Comparison of ENCODE assay signal across 8 cellular contexts in genomic region chr10:38094923-38095574, GRCh38. TPM values are rescaled to one million over a fixed set of nuclear protein-coding genes. Genes with fewer than 3 reads are reported as not detected.
A peak's percentile ranks its signal among the peaks of the same experiment; 100 is the strongest.
DNase-seq lines count a peak whose midpoint lies in the region; ATAC-seq and TF ChIP-seq lines count a peak whose summit lies in the region.

No MANE protein-coding gene starts in this region.

- no peaks in the 10 kb centered on the region for H4K20me1 ChIP-seq in DOHH2 (ENCODE audit: control insufficient read depth, insufficient read depth, low read depth, low read length)
- H4K20me1 ChIP-seq in PC-3 (ENCODE audit: low read length), result no peaks in the 10 kb centered on the region

- ATAC-seq in PC-3, result no peak
- ATAC-seq in HG03159 (IDR thresholded peaks at IDR 0.05; ENCODE audit: unreplicated experiment), result no peak
- ATAC-seq in GM21367 (IDR thresholded peaks at IDR 0.05; ENCODE audit: unreplicated experiment), result no peak

- peaks cover 53% of the 10 kb centered on the region for H3K36me3 ChIP-seq in DOHH2 (ENCODE audit: control insufficient read depth, low read length)
- H3K36me3 ChIP-seq in PC-3 (ENCODE audit: low read depth, low read length), result peaks cover 44% of the 10 kb centered on the region

- POLR2A ChIA-PET in PC-3 (lab: Charles Lee; ENCODE audit: unreplicated experiment), result no interaction called here

- peaks cover 46% of the 10 kb centered on the region for H3K36me3 Mint-ChIP-seq in osteocyte (ENCODE audit: unreplicated experiment)

- CTCF ChIA-PET in PC-3 (lab: Charles Lee), result no interaction called here

- H3K9me3 ChIP-seq in DOHH2 (ENCODE audit: control insufficient read depth, insufficient read depth, low read length), result no peaks in the 10 kb centered on the region
- peaks cover 17% of the 10 kb centered on the region; the same call in 1 of the 2 replicates for H3K9me3 ChIP-seq in PC-3 (ENCODE audit: low read length)

- H3K27ac Mint-ChIP-seq in osteocyte (ENCODE audit: unreplicated experiment), result peak overlapping the region; percentile 91

- no TSS peak for BruUV-seq in PC-3 (replicated peaks; lab: Mats Ljungman, UMichigan)

- peak overlapping the region; percentile 100 for H2AFZ ChIP-seq in PC-3 (ENCODE audit: low read length)

- intact Hi-C loops in PC-3 (cut with micrococcal nuclease), result loop anchor here (1.0 to 5.0 kb wide), 3 partner anchors 85 to 238 kb away; partner anchors contain the start of genes ZNF248, ZNF25 and ZNF33A

- H3K4me2 ChIP-seq in DOHH2 (ENCODE audit: low read length), result peak overlapping the region; percentile 96
- H3K4me2 ChIP-seq in PC-3 (ENCODE audit: low read length), result peak overlapping the region; percentile 96

- TF ChIP-seq CTCF in DOHH2 (IDR thresholded peaks at IDR 0.05; ENCODE audit: low read depth, low read length, poor library complexity, severe bottlenecking) (no peak), PC-3 (conservative IDR thresholded peaks at IDR 0.05; ENCODE audit: low read depth, low read length) (no peak), osteocyte (IDR thresholded peaks at IDR 0.05) (no peak)

- peaks cover 16% of the 10 kb centered on the region for H3K79me2 ChIP-seq in DOHH2 (ENCODE audit: control insufficient read depth, low read length)
- peaks cover 36% of the 10 kb centered on the region for H3K79me2 ChIP-seq in PC-3 (ENCODE audit: low read length)

- H3K4me1 ChIP-seq in DOHH2 (ENCODE audit: control insufficient read depth, low read length) (peaks cover 15% of the 10 kb centered on the region), PC-3 (ENCODE audit: insufficient read depth, low read length) (peaks cover 13% of the 10 kb centered on the region)

- H3K27ac ChIP-seq in DOHH2 (ENCODE audit: low read depth, low read length) (0 out of 2 replicates have a peak overlapping the region, but pooled peaks have one; percentile 30), PC-3 (ENCODE audit: low read length) (no peak overlapping the region), epithelial cell of prostate (peak overlapping the region; percentile 55)

- H3K9me2 ChIP-seq in DOHH2 (replicated peaks; ENCODE audit: control insufficient read depth, low read length) (no peaks in the 10 kb centered on the region), PC-3 (replicated peaks; ENCODE audit: low read length) (no peaks in the 10 kb centered on the region)

- peak overlapping the region; percentile 90 for H3K9ac ChIP-seq in PC-3 (ENCODE audit: low read length)

- peaks cover 14% of the 10 kb centered on the region for H3K4me1 Mint-ChIP-seq in osteocyte (ENCODE audit: unreplicated experiment)

- DNase-seq in PC-3 (no peak), epithelial cell of prostate (ENCODE audit: low read depth, low spot score) (no peak), osteocyte (ENCODE audit: extremely low spot score, unreplicated experiment) (no peak), islet precursor cell (no peak), CD1c-positive myeloid dendritic cell (ENCODE audit: extremely low spot score) (no peak)

- H3K9me3 Mint-ChIP-seq in osteocyte (ENCODE audit: unreplicated experiment), result peaks cover 24% of the 10 kb centered on the region

- peak overlapping the region; percentile 86 for H3K4me3 Mint-ChIP-seq in osteocyte (ENCODE audit: unreplicated experiment)

- H3K4me3 ChIP-seq in DOHH2 (ENCODE audit: low read length), result peak overlapping the region; percentile 99
- peak overlapping the region; percentile 91 for H3K4me3 ChIP-seq in PC-3 (ENCODE audit: low read length)

- H3K27me3 ChIP-seq in DOHH2 (ENCODE audit: control insufficient read depth, low read length) (no peaks in the 10 kb centered on the region), PC-3 (ENCODE audit: low read length) (no peaks in the 10 kb centered on the region)

- H3F3A ChIP-seq in DOHH2 (ENCODE audit: control insufficient read depth, insufficient read depth), result no peaks in the 10 kb centered on the region
- no peaks in the 10 kb centered on the region for H3F3A ChIP-seq in PC-3 (ENCODE audit: low read length, unreplicated experiment)

- no peaks in the 10 kb centered on the region for H3K27me3 Mint-ChIP-seq in osteocyte (ENCODE audit: unreplicated experiment)

RNA-seq across cellular contexts. Expression of gene ZNF37A, which starts 0.9 kb away (rescaled TPM):
- total RNA-seq in PC-3 (2014; rRNA removed) (19.7 and 25.7 TPM in 2 replicates), osteocyte (19.1 and 20.4 TPM in 2 replicates)
